Comparison of ENCODE assay signal across 1 cellular context in the genomic region with DNA sequence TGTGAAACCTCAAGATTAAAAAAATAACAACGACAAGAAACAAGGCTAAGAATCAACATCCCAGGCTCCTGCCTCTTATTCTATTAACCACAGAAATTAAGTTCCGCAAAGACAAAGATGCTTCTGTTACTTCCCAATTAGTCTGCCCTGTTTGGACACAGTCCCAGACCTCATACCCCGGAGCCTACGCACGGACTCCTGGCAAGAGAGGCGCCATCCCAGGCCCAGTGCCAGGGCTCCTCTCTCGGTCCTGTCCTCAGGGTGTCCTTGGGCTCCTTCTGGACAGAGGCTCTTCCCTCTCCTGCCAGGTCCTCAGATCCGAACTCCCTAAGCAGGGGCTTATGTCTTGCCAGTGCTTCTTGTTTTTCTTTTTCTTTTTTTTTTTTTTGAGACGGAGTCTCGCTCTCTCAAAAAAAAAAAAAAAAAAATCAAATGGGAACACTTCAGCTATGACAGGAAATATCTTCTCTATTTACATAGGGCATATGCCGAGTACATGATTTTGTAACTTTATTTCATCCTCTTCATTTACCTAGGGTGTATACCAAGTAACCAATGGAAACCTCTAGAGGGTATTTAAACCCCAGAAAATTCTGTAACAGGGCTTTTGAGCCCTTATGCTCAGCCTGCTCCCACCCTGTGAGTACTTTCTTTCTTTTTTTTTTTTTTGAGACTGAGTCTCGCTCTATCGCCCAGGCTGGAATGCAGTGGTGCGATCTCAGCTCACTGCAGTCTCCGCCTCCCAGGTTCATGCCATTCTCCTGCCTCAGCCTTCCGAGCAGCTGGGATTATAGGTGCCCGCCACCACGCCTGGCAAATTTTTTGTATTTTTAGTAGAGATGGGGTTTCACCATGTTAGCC.
TF ChIP-seq lines count a peak whose summit lies in the region.

No MANE protein-coding gene starts in this region.

TF ChIP-seq in SK-N-SH, 30 proteins besides CTCF, POLR2A, EP300 and RAD21 (continued from another document):
- TF ChIP-seq, protein P1, sequence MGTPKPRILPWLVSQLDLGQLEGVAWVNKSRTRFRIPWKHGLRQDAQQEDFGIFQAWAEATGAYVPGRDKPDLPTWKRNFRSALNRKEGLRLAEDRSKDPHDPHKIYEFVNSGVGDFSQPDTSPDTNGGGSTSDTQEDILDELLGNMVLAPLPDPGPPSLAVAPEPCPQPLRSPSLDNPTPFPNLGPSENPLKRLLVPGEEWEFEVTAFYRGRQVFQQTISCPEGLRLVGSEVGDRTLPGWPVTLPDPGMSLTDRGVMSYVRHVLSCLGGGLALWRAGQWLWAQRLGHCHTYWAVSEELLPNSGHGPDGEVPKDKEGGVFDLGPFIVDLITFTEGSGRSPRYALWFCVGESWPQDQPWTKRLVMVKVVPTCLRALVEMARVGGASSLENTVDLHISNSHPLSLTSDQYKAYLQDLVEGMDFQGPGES (IDR thresholded peaks at IDR 0.05; ENCODE audit: low read depth, low read length), result no peak
- TF ChIP-seq, protein P2, sequence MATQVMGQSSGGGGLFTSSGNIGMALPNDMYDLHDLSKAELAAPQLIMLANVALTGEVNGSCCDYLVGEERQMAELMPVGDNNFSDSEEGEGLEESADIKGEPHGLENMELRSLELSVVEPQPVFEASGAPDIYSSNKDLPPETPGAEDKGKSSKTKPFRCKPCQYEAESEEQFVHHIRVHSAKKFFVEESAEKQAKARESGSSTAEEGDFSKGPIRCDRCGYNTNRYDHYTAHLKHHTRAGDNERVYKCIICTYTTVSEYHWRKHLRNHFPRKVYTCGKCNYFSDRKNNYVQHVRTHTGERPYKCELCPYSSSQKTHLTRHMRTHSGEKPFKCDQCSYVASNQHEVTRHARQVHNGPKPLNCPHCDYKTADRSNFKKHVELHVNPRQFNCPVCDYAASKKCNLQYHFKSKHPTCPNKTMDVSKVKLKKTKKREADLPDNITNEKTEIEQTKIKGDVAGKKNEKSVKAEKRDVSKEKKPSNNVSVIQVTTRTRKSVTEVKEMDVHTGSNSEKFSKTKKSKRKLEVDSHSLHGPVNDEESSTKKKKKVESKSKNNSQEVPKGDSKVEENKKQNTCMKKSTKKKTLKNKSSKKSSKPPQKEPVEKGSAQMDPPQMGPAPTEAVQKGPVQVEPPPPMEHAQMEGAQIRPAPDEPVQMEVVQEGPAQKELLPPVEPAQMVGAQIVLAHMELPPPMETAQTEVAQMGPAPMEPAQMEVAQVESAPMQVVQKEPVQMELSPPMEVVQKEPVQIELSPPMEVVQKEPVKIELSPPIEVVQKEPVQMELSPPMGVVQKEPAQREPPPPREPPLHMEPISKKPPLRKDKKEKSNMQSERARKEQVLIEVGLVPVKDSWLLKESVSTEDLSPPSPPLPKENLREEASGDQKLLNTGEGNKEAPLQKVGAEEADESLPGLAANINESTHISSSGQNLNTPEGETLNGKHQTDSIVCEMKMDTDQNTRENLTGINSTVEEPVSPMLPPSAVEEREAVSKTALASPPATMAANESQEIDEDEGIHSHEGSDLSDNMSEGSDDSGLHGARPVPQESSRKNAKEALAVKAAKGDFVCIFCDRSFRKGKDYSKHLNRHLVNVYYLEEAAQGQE (IDR thresholded peaks at IDR 0.05; ENCODE audit: low read depth, low read length), result no peak
- no peak for TF ChIP-seq FOXJ3 (CRISPR knock-in tag; IDR thresholded peaks at IDR 0.05)
- no peak; the same call in 1 of the 2 replicates for TF ChIP-seq MXI1 (IDR thresholded peaks at IDR 0.05; ENCODE audit: low read depth, low read length)
- TF ChIP-seq, protein P3, sequence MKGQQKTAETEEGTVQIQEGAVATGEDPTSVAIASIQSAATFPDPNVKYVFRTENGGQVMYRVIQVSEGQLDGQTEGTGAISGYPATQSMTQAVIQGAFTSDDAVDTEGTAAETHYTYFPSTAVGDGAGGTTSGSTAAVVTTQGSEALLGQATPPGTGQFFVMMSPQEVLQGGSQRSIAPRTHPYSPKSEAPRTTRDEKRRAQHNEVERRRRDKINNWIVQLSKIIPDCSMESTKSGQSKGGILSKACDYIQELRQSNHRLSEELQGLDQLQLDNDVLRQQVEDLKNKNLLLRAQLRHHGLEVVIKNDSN (IDR thresholded peaks at IDR 0.05; ENCODE audit: borderline replicate concordance, low read depth), result no peak
- TF ChIP-seq YY1 (IDR thresholded peaks at IDR 0.05; ENCODE audit: low read depth), result no peak
- TF ChIP-seq ELF1 (IDR thresholded peaks at IDR 0.05), result no peak; the same call in 1 of the 2 replicates
- no peak for TF ChIP-seq EZH2phosphoT487 (IDR thresholded peaks at IDR 0.05; ENCODE audit: borderline replicate concordance, low read depth)
- TF ChIP-seq RCOR1 (IDR thresholded peaks at IDR 0.05; ENCODE audit: low read length), result peak; percentile 91
- TF ChIP-seq GABPA (IDR thresholded peaks at IDR 0.05; ENCODE audit: low read depth), result no peak
- peak; percentile 29; the same call in 1 of the 2 replicates for TF ChIP-seq POLR2AphosphoS5 (IDR thresholded peaks at IDR 0.05; ENCODE audit: low read depth, low read length)
- TF ChIP-seq TCF12 (IDR thresholded peaks at IDR 0.05), result peak; percentile 62
- TF ChIP-seq GATA2 (CRISPR knock-in tag; IDR thresholded peaks at IDR 0.05), result no peak
- no peak for TF ChIP-seq MEF2A (IDR thresholded peaks at IDR 0.05; ENCODE audit: borderline replicate concordance, low read depth)
- peak; percentile 96 for TF ChIP-seq NFIC (IDR thresholded peaks at IDR 0.05; ENCODE audit: borderline replicate concordance)
- TF ChIP-seq FOSL2 (IDR thresholded peaks at IDR 0.05; ENCODE audit: borderline replicate concordance, low read depth), result peak; percentile 18; the same call in 1 of the 2 replicates
- TF ChIP-seq, protein P4, sequence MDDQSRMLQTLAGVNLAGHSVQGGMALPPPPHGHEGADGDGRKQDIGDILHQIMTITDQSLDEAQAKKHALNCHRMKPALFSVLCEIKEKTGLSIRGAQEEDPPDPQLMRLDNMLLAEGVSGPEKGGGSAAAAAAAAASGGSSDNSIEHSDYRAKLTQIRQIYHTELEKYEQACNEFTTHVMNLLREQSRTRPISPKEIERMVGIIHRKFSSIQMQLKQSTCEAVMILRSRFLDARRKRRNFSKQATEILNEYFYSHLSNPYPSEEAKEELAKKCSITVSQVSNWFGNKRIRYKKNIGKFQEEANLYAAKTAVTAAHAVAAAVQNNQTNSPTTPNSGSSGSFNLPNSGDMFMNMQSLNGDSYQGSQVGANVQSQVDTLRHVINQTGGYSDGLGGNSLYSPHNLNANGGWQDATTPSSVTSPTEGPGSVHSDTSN (IDR thresholded peaks at IDR 0.05), result no peak
TF ChIP-seq in SK-N-SH: peak in this region for 10.
